ENCODE assay signal across 24 cellular contexts in genomic region chr10:3081383-3081981, GRCh38. TPM values are rescaled to one million over a fixed set of nuclear protein-coding genes. Genes with fewer than 3 reads are reported as not detected.
DNase-seq lines count a peak whose midpoint lies in the region; ATAC-seq, FAIRE-seq and TF ChIP-seq lines count a peak whose summit lies in the region.
"Had no signal": no experiment of that assay in that cellular context is flagged by ENCODE, and none has a peak within 500 bp of the region (broad histone marks: within the 10 kb centered on the region; RNA-seq: fewer than 3 reads in every experiment).

No MANE protein-coding gene starts in this region.

- H3K79me2 ChIP-seq in GM23338 (replicated peaks; ENCODE audit: insufficient read depth) (peaks cover 78% of the 10 kb centered on the region), K562 (ENCODE audit: control insufficient read depth, insufficient read depth, low read length) (peaks cover 72% of the 10 kb centered on the region)

- intact Hi-C loops in K562 (cut with micrococcal nuclease) (no loop called here), sigmoid colon (cut with DNase I) (no loop called here)

- in situ Hi-C loops in K562 (cut with MboI): no loop called here

- no peaks in the 10 kb centered on the region for H3K9me2 ChIP-seq in GM23338 (ENCODE audit: insufficient read depth)

- POLR2A ChIA-PET in K562 (lab: Yijun Ruan, JAX): interaction anchor here (0.5 to 2.6 kb wide), 4 partner anchors 11 to 1438 kb away, joined by 3 to 12 read pairs (median 6); no protein-coding TSS in a partner anchor

- H3K27ac ChIP-seq in GM23338 (ENCODE audit: low read depth): no peak overlapping the region
- H3K27ac ChIP-seq in K562 (ENCODE audit: extremely low read depth, low read depth, low read length): no peak overlapping the region
- no peak overlapping the region for H3K27ac ChIP-seq in sigmoid colon
- H3K27ac ChIP-seq: 22Rv1, KMS-11, SJCRH30 had no signal

- H4K20me1 ChIP-seq in GM23338 (replicated peaks; ENCODE audit: insufficient read depth) (peaks cover 16% of the 10 kb centered on the region), K562 (replicated peaks; ENCODE audit: control insufficient read depth, insufficient read depth, low read length) (peaks cover 9% of the 10 kb centered on the region; the same call in 1 of the 2 replicates)

- TF ChIP-seq POLR2A in K562 (conservative IDR thresholded peaks at IDR 0.05): no peak
- TF ChIP-seq POLR2A in sigmoid colon (IDR thresholded peaks at IDR 0.05): no peak

- H2AFZ ChIP-seq in GM23338 (no peak overlapping the region), K562 (ENCODE audit: low read depth, low read length) (no peak overlapping the region)

- 0 out of 2 replicates have a peak overlapping the region, but pooled peaks have one; percentile 49 for H3K27ac Mint-ChIP-seq in GM23338
- H3K27ac Mint-ChIP-seq in stimulated activated naive CD8-positive, alpha-beta T cell treated with anti-CD3 and anti-CD28 coated beads, Interleukin-15, amount 100 ng/mL, for 72 hours: no peak overlapping the region

- H3F3A ChIP-seq in GM23338 (replicated peaks; ENCODE audit: low read depth): no peaks in the 10 kb centered on the region

- no peak overlapping the region for H3K4me3 ChIP-seq in GM23338
- H3K4me3 ChIP-seq in K562: no peak overlapping the region
- H3K4me3 ChIP-seq in sigmoid colon: no peak overlapping the region
- H3K4me3 ChIP-seq: SJCRH30 had no signal

- no peaks in the 10 kb centered on the region for H3K9me3 ChIP-seq in K562 (replicated peaks; ENCODE audit: control insufficient read depth, insufficient read depth, low read depth, low read length)
- no peaks in the 10 kb centered on the region for H3K9me3 ChIP-seq in sigmoid colon
- H3K9me3 ChIP-seq: BE2C, SJCRH30 had no signal

- H3K36me3 ChIP-seq in GM23338 (ENCODE audit: insufficient read depth) (peaks cover 9% of the 10 kb centered on the region; the same call in 1 of the 2 replicates), K562 (ENCODE audit: control insufficient read depth, insufficient read depth, low read length) (peaks cover 76% of the 10 kb centered on the region; the same call in 2 of the 3 replicates), sigmoid colon (peaks cover 0 to 5% (median 2%) of the 10 kb centered on the region in 4 donors)
- H3K36me3 ChIP-seq: BE2C, SJCRH30 had no signal

- DNase-seq in activated CD4-positive, CD25-positive, alpha-beta regulatory T cell treated with anti-CD3 and anti-CD28 coated beads, Interleukin-2, amount 50 U/mL, for 72 hours: no peak
- DNase-seq in GM23338 (ENCODE audit: low spot score): no peak
- DNase-seq in K562 (ENCODE audit: extremely low read depth in 1 of 4, low spot score in 3 of 4): no peak
- peak; percentile 51 for DNase-seq in sigmoid colon
- no peak for DNase-seq in anterior cingulate cortex (lab: John Stamatoyannopoulos, UW)
- DNase-seq in stimulated activated naive CD8-positive, alpha-beta T cell treated with anti-CD3 and anti-CD28 coated beads, Interleukin-15, amount 100 ng/mL, for 72 hours: no peak
- DNase-seq in NOMO-1 treated with DMSO at 0.1 percent for 48 hours (lab: John Stamatoyannopoulos, UW; ENCODE audit: unreplicated experiment): no peak
- DNase-seq: BE2C; CD4-positive, CD25-positive, alpha-beta regulatory T cell; DMS153; EL; NCI-H1417; NCI-H187; NCI-H2107; NCI-H510A; NCI-H748 treated with DMSO at 0.1 percent for 48 hours; NK-92 treated with Interleukin-12 subunit alpha and Interleukin-12 subunit beta, amount 100 ng/mL, for 24 hours; SJCRH30 had no signal

- H3K9me1 ChIP-seq in K562 (ENCODE audit: control insufficient read depth, insufficient read depth, low read length): no peaks in the 10 kb centered on the region

- no peak for TF ChIP-seq RAD21 in K562 (CRISPR knock-in tag; conservative IDR thresholded peaks at IDR 0.05 in 1 of 2, IDR thresholded peaks at IDR 0.05 in 1 of 2)

- peaks cover 41% of the 10 kb centered on the region for H3K36me3 Mint-ChIP-seq in GM23338 (ENCODE audit: low read depth)

- TF ChIP-seq CTCF in GM23338 (conservative IDR thresholded peaks at IDR 0.05; ENCODE audit: low read depth in 2 of 2) (no peak), K562 (IDR thresholded peaks at IDR 0.05 in 2 of 3, conservative IDR thresholded peaks at IDR 0.05 in 1 of 3; ENCODE audit: insufficient read depth in 2 of 3, low read depth in 1 of 3, low read length in 3 of 3) (no peak), sigmoid colon (IDR thresholded peaks at IDR 0.05) (no peak)

- peak; percentile 59 for FAIRE-seq in K562 (lab: Jason Lieb, UNC)
- FAIRE-seq: GM12892, GM18507, H1 had no signal

- CTCF ChIA-PET in K562 (lab: Yijun Ruan, JAX; ENCODE audit: low intra/inter-chr PET ratio): no interaction called here

- no peaks in the 10 kb centered on the region for H3K9me3 Mint-ChIP-seq in GM23338
- H3K9me3 Mint-ChIP-seq in stimulated activated naive CD8-positive, alpha-beta T cell treated with anti-CD3 and anti-CD28 coated beads, Interleukin-15, amount 100 ng/mL, for 72 hours: no peaks in the 10 kb centered on the region

- H3K27me3 ChIP-seq in GM23338 (ENCODE audit: insufficient read depth): no peaks in the 10 kb centered on the region
- no peaks in the 10 kb centered on the region for H3K27me3 ChIP-seq in K562 (ENCODE audit: control insufficient read depth in 2 of 2, insufficient read depth in 2 of 2, low read length in 2 of 2)
- H3K27me3 ChIP-seq in sigmoid colon: no peaks in the 10 kb centered on the region
- H3K27me3 ChIP-seq: BE2C, SJCRH30 had no signal

- no peak overlapping the region for H3K4me2 ChIP-seq in GM23338
- H3K4me2 ChIP-seq in K562 (ENCODE audit: insufficient read depth, low read length): no peak overlapping the region
- H3K4me2 ChIP-seq: KMS-11 had no signal

- BruUV-seq in K562 (replicated peaks; lab: Mats Ljungman, UMichigan): no TSS peak

- H3K4me3 Mint-ChIP-seq in GM23338: no peak overlapping the region
- H3K4me3 Mint-ChIP-seq in stimulated activated naive CD8-positive, alpha-beta T cell treated with anti-CD3 and anti-CD28 coated beads, Interleukin-15, amount 100 ng/mL, for 72 hours: no peak overlapping the region
- H3K4me3 Mint-ChIP-seq: CD4-positive, CD25-positive, alpha-beta regulatory T cell had no signal

- H3K4me1 ChIP-seq in GM23338 (ENCODE audit: insufficient read depth) (peaks cover 20% of the 10 kb centered on the region), K562 (replicated peaks in 1 of 2; ENCODE audit: control insufficient read depth in 2 of 2, insufficient read depth in 2 of 2, low read length in 2 of 2) (peaks cover 2 to 8% of the 10 kb centered on the region in 2 experiments; a peak in 4 of 5 replicates), sigmoid colon (peaks cover 0 to 8% (median 0%) of the 10 kb centered on the region in 4 donors)
- H3K4me1 ChIP-seq: SJCRH30 had no signal

- H3K27me3 Mint-ChIP-seq in GM23338 (ENCODE audit: insufficient read depth, low read depth, poor library complexity): peaks cover 6% of the 10 kb centered on the region
- H3K27me3 Mint-ChIP-seq in stimulated activated naive CD8-positive, alpha-beta T cell treated with anti-CD3 and anti-CD28 coated beads, Interleukin-15, amount 100 ng/mL, for 72 hours: no peaks in the 10 kb centered on the region
- H3K27me3 Mint-ChIP-seq: CD4-positive, CD25-positive, alpha-beta regulatory T cell had no signal

- no peak for TF ChIP-seq EP300 in K562 (IDR thresholded peaks at IDR 0.05; ENCODE audit: low read length)
- TF ChIP-seq EP300 in sigmoid colon (IDR thresholded peaks at IDR 0.05): no peak

- peaks cover 34% of the 10 kb centered on the region for H3K4me1 Mint-ChIP-seq in GM23338
- H3K4me1 Mint-ChIP-seq in stimulated activated naive CD8-positive, alpha-beta T cell treated with anti-CD3 and anti-CD28 coated beads, Interleukin-15, amount 100 ng/mL, for 72 hours: peaks cover 54% of the 10 kb centered on the region

- 94% methylated on average over 8 of the region's 8 CpGs for WGBS in K562 (ENCODE audit: insufficient coverage, low coverage, missing lambda C conversion rate)
- 79 to 86% methylated on average over 8 of the region's 8 CpGs for WGBS in sigmoid colon, 2 donors

- peak overlapping the region in 1 of 2 experiments; percentile 47; a peak in 1 of 4 replicates for H3K9ac ChIP-seq in K562 (ENCODE audit: insufficient read depth in 1 of 2, low read depth in 2 of 2, low read length in 2 of 2)
- H3K9ac ChIP-seq: KMS-11 had no signal

- peak; percentile 59 to 67 for ATAC-seq in activated CD4-positive, CD25-positive, alpha-beta regulatory T cell treated with anti-CD3 and anti-CD28 coated beads, Interleukin-2, amount 50 U/mL, for 24 hours
- ATAC-seq in GM23338: no peak
- ATAC-seq in K562: no peak
- no peak for ATAC-seq in stimulated activated naive CD8-positive, alpha-beta T cell treated with anti-CD3 and anti-CD28 coated beads, Interleukin-15, amount 100 ng/mL, for 72 hours

TF ChIP-seq in GM23338, 12 proteins besides CTCF, POLR2A, EP300 and RAD21 (continues in another document):
- TF ChIP-seq ZNF114 (CRISPR knock-in tag; IDR thresholded peaks at IDR 0.05): no peak
- TF ChIP-seq CREB1 (CRISPR knock-in tag; IDR thresholded peaks at IDR 0.05; ENCODE audit: low read depth): no peak
- TF ChIP-seq ZNF331 (CRISPR knock-in tag; IDR thresholded peaks at IDR 0.05; ENCODE audit: low read depth): no peak

RNA-seq across cellular contexts. Expression of gene PFKP, which starts 14.1 kb away (rescaled TPM):
- 117 and 120 TPM in 2 replicates for total RNA-seq in GM23338 (2014; rRNA removed; shearing (Covaris generic))
- polyA plus RNA-seq in GM23338 (2016; fragmentation: Nextera tagmentation; extraction: Ambion mirVana) (55.3 and 56.3 TPM in 2 replicates), K562 (2011; rRNA removed) (34.7 and 50.3 TPM in 2 replicates), K562 (2014; fragmentation: Illumina TruSeq; extraction: Trizol) (57.4 and 72.3 TPM in 2 replicates), K562 (2014; fragmentation: Nextera tagmentation; extraction: Ambion mirVana) (10 to 100 TPM; 23.5 to 30.3 TPM), K562 (2014; rRNA removed) (65.2 and 71.1 TPM in 2 replicates), sigmoid colon (100 to 1,000 TPM in 1 of 3 donors, 10 to 100 TPM in 2; 26.4 to 105 (median 40.2) TPM)
- 153 and 281 TPM in 2 replicates for total RNA-seq in K562 (2011; cell fraction: chromatin; rRNA removed; ENCODE audit: low replicate concordance)
- 147 and 149 TPM in 2 replicates for total RNA-seq in K562 (2011; cell fraction: nucleolus; rRNA removed)
- 120 and 125 TPM in 2 replicates for total RNA-seq in K562 (2011; cell fraction: nucleoplasm; rRNA removed)
- total RNA-seq in K562 (2014; rRNA removed) (91.6 and 109 TPM in 2 replicates), K562 (2014; rRNA removed; fragmentation: Illumina TruSeq; extraction: Trizol) (83.2 and 89.5 TPM in 2 replicates), K562 (2015; rRNA removed; fragmentation: Illumina TruSeq; extraction: Trizol) (62.1 and 65.2 TPM in 2 replicates), K562 (2021) (108 and 116 TPM in 2 replicates), sigmoid colon (10 to 100 TPM; 27.5 to 94.7 (median 58.4) TPM)
- 29.5 and 50.9 TPM in 2 replicates for polyA plus RNA-seq in K562 (2011; cell fraction: cytosol; rRNA removed)
- 96.2 and 154 TPM in 2 replicates for polyA plus RNA-seq in K562 (2011; cell fraction: nucleus; rRNA removed)
- 94.4 and 95.0 TPM in 2 replicates for polyA plus RNA-seq in K562 (2012)
- polyA minus RNA-seq in K562 (2011; rRNA and poly(A)+ RNA removed): 32.8 and 39.3 TPM in 2 replicates
- 52.9 and 65.4 TPM in 2 replicates for polyA minus RNA-seq in K562 (2011; cell fraction: cytosol; rRNA and poly(A)+ RNA removed)
- polyA minus RNA-seq in K562 (2011; cell fraction: nucleus; rRNA and poly(A)+ RNA removed): 61.7 and 66.5 TPM in 2 replicates

Comparison
In these comparisons a context has a peak if more than half of its experiments do, and no peak if none do; other contexts are left out.
1. ATAC-seq: peak in activated CD4-positive, CD25-positive, alpha-beta regulatory T cell treated with anti-CD3 and anti-CD28 coated beads, Interleukin-2, amount 50 U/mL, for 24 hours (2 of 2); none in GM23338 (single experiment), K562 (single experiment) and stimulated activated naive CD8-positive, alpha-beta T cell treated with anti-CD3 and anti-CD28 coated beads, Interleukin-15, amount 100 ng/mL, for 72 hours (single experiment).